Comparison of ENCODE assay signal across 8 cellular contexts in genomic region chr5:149371296-149371962, GRCh38. TPM values are rescaled to one million over a fixed set of nuclear protein-coding genes. Genes with fewer than 3 reads are reported as not detected.
DNase-seq lines count a peak whose midpoint lies in the region; ATAC-seq and TF ChIP-seq lines count a peak whose summit lies in the region.

No MANE protein-coding gene starts in this region.

- no peaks in the 10 kb centered on the region for H3K79me2 ChIP-seq in SK-N-SH (ENCODE audit: insufficient read depth)

- peak; percentile 75 for TF ChIP-seq RAD21 in SK-N-SH (IDR thresholded peaks at IDR 0.05; ENCODE audit: low read length)

- H3K36me3 ChIP-seq in SK-N-SH (replicated peaks in 1 of 2; ENCODE audit: control insufficient read depth in 1 of 2, insufficient read depth in 2 of 2, low read length in 1 of 2) (no peaks in the 10 kb centered on the region), heart right ventricle (no peaks in the 10 kb centered on the region)

- H3K9me2 ChIP-seq in SK-N-SH: no peaks in the 10 kb centered on the region

- no peaks in the 10 kb centered on the region for H4K20me1 ChIP-seq in SK-N-SH (ENCODE audit: insufficient read depth)

- H3K4me3 Mint-ChIP-seq in activated naive CD4-positive, alpha-beta T cell treated with anti-CD3 and anti-CD28 coated beads, Interleukin-2, amount 10 ng/mL, durations not matched to agents 7 days and 5 days: no peak overlapping the region

- 39% methylated on average over 9 of the region's 12 CpGs for WGBS in SK-N-SH (ENCODE audit: low lambda C conversion rate)
- WGBS in heart right ventricle, 2 donors: 40 to 43% methylated on average over 12 of the region's 12 CpGs

- H3K27ac ChIP-seq in SK-N-SH (ENCODE audit: low read depth in 2 of 2, low read length in 1 of 2) (no peak overlapping the region), heart right ventricle (peak overlapping the region in 2 of 10 donors; percentile 3 to 34)

- no peak overlapping the region for H3K9ac ChIP-seq in SK-N-SH

- DNase-seq in ELR (ENCODE audit: low read depth): peak; percentile 74
- peak; percentile 83 for DNase-seq in SK-N-SH
- peak; percentile 77 for DNase-seq in activated naive CD4-positive, alpha-beta T cell treated with anti-CD3 and anti-CD28 coated beads, Interleukin-2, amount 10 ng/mL, durations not matched to agents 7 days and 5 days
- peak; percentile 51 to 69 for DNase-seq in heart right ventricle
- no peak for DNase-seq in retinal pigment epithelial cell (ENCODE audit: low read depth)
- no peak for DNase-seq in globus pallidus (ENCODE audit: low spot score)

- H3K4me1 ChIP-seq in SK-N-SH (ENCODE audit: control insufficient read depth in 1 of 2, insufficient read depth in 2 of 2, low read depth in 1 of 2, low read length in 1 of 2) (peaks cover 0 to 14% of the 10 kb centered on the region in 2 experiments; a peak in 1 of 4 replicates), heart right ventricle (peaks cover 0 to 36% (median 12%) of the 10 kb centered on the region in 9 donors)

- H3F3A ChIP-seq in SK-N-SH (replicated peaks; ENCODE audit: insufficient read depth): no peaks in the 10 kb centered on the region

- no peak for TF ChIP-seq EP300 in SK-N-SH (IDR thresholded peaks at IDR 0.05; ENCODE audit: borderline replicate concordance in 1 of 2, low read depth in 1 of 2, low read length in 1 of 2)

- CTCF ChIA-PET in SK-N-SH (lab: Yijun Ruan, JAX): interaction anchor here (0.8 to 41.4 kb wide), 23 partner anchors 10 to 248 kb away, joined by 3 to 1751 read pairs (median 5); partner anchors contain the start of genes GRPEL2, IL17B and PCYOX1L
- CTCF ChIA-PET in activated naive CD4-positive, alpha-beta T cell treated with anti-CD3 and anti-CD28 coated beads, Interleukin-2, amount 10 ng/mL, durations not matched to agents 7 days and 5 days (lab: Charles Lee): interaction anchor here (0.6 to 14.8 kb wide), 28 partner anchors 10 to 557 kb away, joined by 3 to 372 read pairs (median 4); partner anchors contain the start of gene GRPEL2

- H3K27me3 ChIP-seq in SK-N-SH (ENCODE audit: insufficient read depth) (no peaks in the 10 kb centered on the region), heart right ventricle (no peaks in the 10 kb centered on the region)

- peaks cover 11% of the 10 kb centered on the region for H3K36me3 Mint-ChIP-seq in activated naive CD4-positive, alpha-beta T cell treated with anti-CD3 and anti-CD28 coated beads, Interleukin-2, amount 10 ng/mL, durations not matched to agents 7 days and 5 days

- peak; percentile 86 for TF ChIP-seq CTCF in LNCAP (IDR thresholded peaks at IDR 0.05)
- peak; percentile 71 for TF ChIP-seq CTCF in SK-N-SH (IDR thresholded peaks at IDR 0.05)
- TF ChIP-seq CTCF in heart right ventricle (IDR thresholded peaks at IDR 0.05): peak; percentile 68 to 86 (median 83)
- peak; percentile 88 for TF ChIP-seq CTCF in retinal pigment epithelial cell (conservative IDR thresholded peaks at IDR 0.05; ENCODE audit: low read depth, low read length)

- intact Hi-C loops in heart right ventricle (cut with DNase I): loop anchor here in 7 of 10 donors (1.0 to 5.0 kb wide), 7 partner anchors 54 to 107 kb away; no protein-coding TSS in a partner anchor

- H3K9me3 Mint-ChIP-seq in activated naive CD4-positive, alpha-beta T cell treated with anti-CD3 and anti-CD28 coated beads, Interleukin-2, amount 10 ng/mL, durations not matched to agents 7 days and 5 days: no peaks in the 10 kb centered on the region

- no peak overlapping the region for H3K4me2 ChIP-seq in SK-N-SH

- H2AFZ ChIP-seq in SK-N-SH (ENCODE audit: low read depth): no peak overlapping the region

- no peaks in the 10 kb centered on the region for H3K27me3 Mint-ChIP-seq in activated naive CD4-positive, alpha-beta T cell treated with anti-CD3 and anti-CD28 coated beads, Interleukin-2, amount 10 ng/mL, durations not matched to agents 7 days and 5 days

- H3K4me1 Mint-ChIP-seq in activated naive CD4-positive, alpha-beta T cell treated with anti-CD3 and anti-CD28 coated beads, Interleukin-2, amount 10 ng/mL, durations not matched to agents 7 days and 5 days: peaks cover 6% of the 10 kb centered on the region

- no peak overlapping the region for H3K4me3 ChIP-seq in SK-N-SH (ENCODE audit: low read depth in 2 of 2, low read length in 1 of 2)
- H3K4me3 ChIP-seq in heart right ventricle: no peak overlapping the region
- H3K4me3 ChIP-seq in retinal pigment epithelial cell (ENCODE audit: low read length): no peak overlapping the region

- H3K27ac Mint-ChIP-seq in activated naive CD4-positive, alpha-beta T cell treated with anti-CD3 and anti-CD28 coated beads, Interleukin-2, amount 10 ng/mL, durations not matched to agents 7 days and 5 days: no peak overlapping the region

- ATAC-seq in GM21825 (IDR thresholded peaks at IDR 0.05; ENCODE audit: unreplicated experiment) (peak; percentile 78), heart right ventricle (peak; percentile 63 to 87 (median 82))

- POLR2A ChIA-PET in SK-N-SH (lab: Yijun Ruan, JAX): interaction anchor here (0.9 to 1.8 kb wide), 4 partner anchors 10 to 61 kb away, joined by 3 to 4 read pairs (median 3); partner anchors contain the start of gene GRPEL2

- no peaks in the 10 kb centered on the region for H3K9me3 ChIP-seq in SK-N-SH
- H3K9me3 ChIP-seq in heart right ventricle: no peaks in the 10 kb centered on the region

TF ChIP-seq in SK-N-SH, 30 proteins besides CTCF, POLR2A, EP300 and RAD21:
- TF ChIP-seq PBX3 (IDR thresholded peaks at IDR 0.05) (no peak), SIN3A (IDR thresholded peaks at IDR 0.05; ENCODE audit: borderline replicate concordance, low read depth, low read length) (no peak), USF1 (IDR thresholded peaks at IDR 0.05; ENCODE audit: borderline replicate concordance, low read depth) (no peak), MEF2A (IDR thresholded peaks at IDR 0.05; ENCODE audit: borderline replicate concordance, low read depth) (no peak), SMC3 (IDR thresholded peaks at IDR 0.05; ENCODE audit: low read depth, low read length) (peak; percentile 67)

RNA-seq across cellular contexts. Expression of gene IL17B, which starts 7.7 kb away (rescaled TPM):
- polyA plus RNA-seq in SK-N-SH (2012; rRNA removed) (0.16 TPM in 1 of 2 replicates, not detected in the other), heart right ventricle (under 1 TPM in 1 of 2 donors, not detected in 1; 0.57 TPM)
- 0.09 TPM in 1 of 2 replicates, not detected in the other for polyA plus RNA-seq in SK-N-SH (2012; cell fraction: cytosol; rRNA removed)
- 0.29 TPM in 1 of 2 replicates, not detected in the other for polyA plus RNA-seq in SK-N-SH (2012; cell fraction: nucleus; rRNA removed)
- under 1 TPM in 2 of 10 donors, not detected in 8; 0.44 to 0.83 TPM for total RNA-seq in heart right ventricle

RNA-seq across cellular contexts. Expression of gene PCYOX1L, which starts 13.6 kb away (rescaled TPM):
- polyA plus RNA-seq in SK-N-SH (2012; rRNA removed): 17.4 and 17.5 TPM in 2 replicates
- 11.3 and 13.9 TPM in 2 replicates for polyA plus RNA-seq in SK-N-SH (2012; cell fraction: cytosol; rRNA removed)
- 22.3 and 27.6 TPM in 2 replicates for polyA plus RNA-seq in SK-N-SH (2012; cell fraction: nucleus; rRNA removed)
- 1 to 10 TPM; 2.6 to 5.5 (median 4.0) TPM for total RNA-seq in heart right ventricle
- 1 to 10 TPM; 4.5 to 6.2 TPM for polyA plus RNA-seq in heart right ventricle

RNA-seq across cellular contexts. Expression of gene GRPEL2, which starts 26.1 kb away (rescaled TPM):
- polyA plus RNA-seq in SK-N-SH (2012; rRNA removed) (4.6 and 6.0 TPM in 2 replicates), heart right ventricle (1 to 10 TPM; 4.8 to 9.5 TPM)
- 7.0 and 7.4 TPM in 2 replicates for polyA plus RNA-seq in SK-N-SH (2012; cell fraction: cytosol; rRNA removed)
- 7.0 and 8.1 TPM in 2 replicates for polyA plus RNA-seq in SK-N-SH (2012; cell fraction: nucleus; rRNA removed)
- 10 to 100 TPM in 6 of 10 donors, 1 to 10 TPM in 4; 8.1 to 13.4 (median 10.2) TPM for total RNA-seq in heart right ventricle

Comparison
In these comparisons a context has a peak if more than half of its experiments do, and no peak if none do; other contexts are left out.
1. DNase-seq: peak in ELR (single experiment), SK-N-SH (single experiment), activated naive CD4-positive, alpha-beta T cell treated with anti-CD3 and anti-CD28 coated beads, Interleukin-2, amount 10 ng/mL, durations not matched to agents 7 days and 5 days (single experiment) and heart right ventricle (2 of 2); none in retinal pigment epithelial cell (single experiment) and globus pallidus (single experiment).
2. Peak in every context shown above with its lines, with median percentiles within 50 percentile points of each other: CTCF ChIP-seq.